Comparison of ENCODE assay signal across 8 cellular contexts in genomic region chr14:90301580-90302181, GRCh38. TPM values are rescaled to one million over a fixed set of nuclear protein-coding genes. Genes with fewer than 3 reads are reported as not detected.
DNase-seq lines count a peak whose midpoint lies in the region; ATAC-seq, FAIRE-seq and TF ChIP-seq lines count a peak whose summit lies in the region.

No MANE protein-coding gene starts in this region.

- intact Hi-C loops in psoas muscle (cut with DNase I) = loop anchor here (5.0 kb wide), 4 partner anchors 81 to 456 kb away; partner anchors contain the start of gene CALM1 (in 1 of the 2)

- ATAC-seq in psoas muscle (peak; percentile 43 to 73 (median 64)), HG02840 (IDR thresholded peaks at IDR 0.05; ENCODE audit: low FRiP score, unreplicated experiment) (no peak)

- DNase-seq in DMS 273 (lab: John Stamatoyannopoulos, UW; ENCODE audit: unreplicated experiment) (peak; percentile 64), Kasumi-1 (lab: John Stamatoyannopoulos, UW) (peak; percentile 29 to 49), SW480 (ENCODE audit: low spot score) (peak; percentile 51), frontal cortex (ENCODE audit: low spot score in 2 of 2) (peak; percentile 57 to 59), psoas muscle (no peak), KG1 (lab: John Stamatoyannopoulos, UW) (no peak), GM19239 (ENCODE audit: insufficient read length, low spot score) (no peak)

- FAIRE-seq in frontal cortex (lab: Jason Lieb, UNC) (peak; percentile 81), GM19239 (lab: Jason Lieb, UNC) (no peak)

- H3K27ac ChIP-seq in psoas muscle = peak overlapping the region; percentile 74

- peak; percentile 66 for TF ChIP-seq CTCF in psoas muscle (IDR thresholded peaks at IDR 0.05)

- WGBS in psoas muscle, 3 donors = 23 to 49% (median 28%) methylated on average over 5 of the region's 5 CpGs

- H3K36me3 ChIP-seq in psoas muscle (ENCODE audit: insufficient read depth in 1 of 2, low read depth in 1 of 2) = peaks cover 8 to 45% of the 10 kb centered on the region in 2 donors

- H3K4me1 ChIP-seq in psoas muscle = peaks cover 34% of the 10 kb centered on the region

- H3K9me3 ChIP-seq in psoas muscle = no peaks in the 10 kb centered on the region

- H3K4me3 ChIP-seq in psoas muscle = no peak overlapping the region

- no peaks in the 10 kb centered on the region for H3K27me3 ChIP-seq in psoas muscle (ENCODE audit: insufficient read depth in 3 of 3, low read length in 2 of 3)

RNA-seq across cellular contexts. Expression of gene NRDE2, which starts 30.1 kb away (rescaled TPM):
- total RNA-seq in frontal cortex = 13.9 TPM
- 10 to 100 TPM; 11.0 to 21.8 (median 12.8) TPM for total RNA-seq in psoas muscle
- polyA plus RNA-seq in psoas muscle = 1 to 10 TPM; 5.8 to 8.7 (median 6.4) TPM

RNA-seq across cellular contexts. Expression of gene PSMC1, which starts 45.3 kb away (rescaled TPM):
- total RNA-seq in frontal cortex (56.3 TPM), psoas muscle (100 to 1,000 TPM; 151 to 307 (median 225) TPM)
- 1,000 to 10,000 TPM in 1 of 3 donors, 100 to 1,000 TPM in 2; 444 to 1,018 (median 498) TPM for polyA plus RNA-seq in psoas muscle

Comparison
In these comparisons a context has a peak if more than half of its experiments do, and no peak if none do; other contexts are left out.
1. DNase-seq: peak in DMS 273 (single experiment), Kasumi-1 (2 of 2), SW480 (single experiment) and frontal cortex (2 of 2); none in psoas muscle (0 of 2), KG1 (single experiment) and GM19239 (single experiment).